Comparison of ENCODE assay signal across 14 cellular contexts in genomic region chr1:93434088-93434487, GRCh38. TPM values are rescaled to one million over a fixed set of nuclear protein-coding genes. Genes with fewer than 3 reads are reported as not detected.
DNase-seq lines count a peak whose midpoint lies in the region; ATAC-seq and TF ChIP-seq lines count a peak whose summit lies in the region.
"Had no signal": no experiment of that assay in that cellular context is flagged by ENCODE, and none has a peak within 500 bp of the region (broad histone marks: within the 10 kb centered on the region; RNA-seq: fewer than 3 reads in every experiment).

No MANE protein-coding gene starts in this region.

- no peak for DNase-seq in activated naive CD8-positive, alpha-beta T cell treated with anti-CD3 and anti-CD28 coated beads, Interleukin-2, amount 50 U/mL, for 24 hours
- no peak for DNase-seq in activated naive CD8-positive, alpha-beta T cell treated with anti-CD3 and anti-CD28 coated beads for 36 hours
- DNase-seq in erythroblast (lab: John Stamatoyannopoulos, UW) (peak; percentile 4 to 29), neuronal stem cell (ENCODE audit: low spot score) (no peak), NCI-H2171 treated with DMSO at 0.1 percent for 48 hours (lab: John Stamatoyannopoulos, UW) (no peak), AG08395 (ENCODE audit: low spot score) (no peak), DMS53 treated with DMSO at 0.1 percent for 48 hours (lab: John Stamatoyannopoulos, UW; ENCODE audit: unreplicated experiment) (no peak)
- DNase-seq: CD8-positive, alpha-beta T cell; DMS 273 treated with DMSO at 0.1 percent for 48 hours; GM23248 had no signal

- peak overlapping the region; percentile 35 for H2BK5ac ChIP-seq in neuronal stem cell (ENCODE audit: low read length)

- no peak overlapping the region for H3K4me3 ChIP-seq in neuronal stem cell (ENCODE audit: low read length in 2 of 2)
- H3K4me3 ChIP-seq: A549; BLaER1 treated with 17β-estradiol and CSF1 and Interleukin-3, amounts not matched to agents 10 nM and 100 nM; GM23248; HAP-1 had no signal

- WGBS in neuronal stem cell (ENCODE audit: extremely low coverage in 2 of 2, insufficient read length in 2 of 2, insufficient replicate concordance in 1 of 2), 2 donors = no CpG with 5 or more reads among the region's 3 CpGs

- no peak overlapping the region for H3K18ac ChIP-seq in neuronal stem cell (ENCODE audit: low read length)

- no peak overlapping the region for H3K4ac ChIP-seq in neuronal stem cell (ENCODE audit: low read length)

- no peak for TF ChIP-seq POLR2A in erythroblast (IDR thresholded peaks at IDR 0.05; ENCODE audit: low read length)

- H2BK120ac ChIP-seq in neuronal stem cell (ENCODE audit: low read depth, low read length) = no peak overlapping the region

- no peak overlapping the region for H3K23ac ChIP-seq in neuronal stem cell (ENCODE audit: low read depth, low read length, poor library complexity)

- no peak overlapping the region for H2BK12ac ChIP-seq in neuronal stem cell (ENCODE audit: low read length)

- no peaks in the 10 kb centered on the region for H3K36me3 ChIP-seq in neuronal stem cell (replicated peaks in 1 of 2; ENCODE audit: control insufficient read depth in 2 of 2, insufficient read depth in 2 of 2, low read length in 2 of 2)
- H3K36me3 ChIP-seq: BLaER1 treated with 17β-estradiol and CSF1 and Interleukin-3, amounts not matched to agents 10 nM and 100 nM; HAP-1 had no signal

- peaks cover 15% of the 10 kb centered on the region for H3K27me3 Mint-ChIP-seq in activated naive CD8-positive, alpha-beta T cell treated with anti-CD3 and anti-CD28 coated beads, Interleukin-2, amount 50 U/mL, for 24 hours
- H3K27me3 Mint-ChIP-seq in activated naive CD8-positive, alpha-beta T cell treated with anti-CD3 and anti-CD28 coated beads for 36 hours = peaks cover 12% of the 10 kb centered on the region

- no peak overlapping the region for H2AK5ac ChIP-seq in neuronal stem cell (ENCODE audit: low read depth, low read length)

- no peaks in the 10 kb centered on the region for H3K27me3 ChIP-seq in neuronal stem cell (ENCODE audit: control insufficient read depth in 3 of 3, insufficient read depth in 3 of 3, low read depth in 1 of 3, low read length in 3 of 3)
- H3K27me3 ChIP-seq: BLaER1 treated with 17β-estradiol and CSF1 and Interleukin-3, amounts not matched to agents 10 nM and 100 nM had no signal

- H3K14ac ChIP-seq in neuronal stem cell (ENCODE audit: low read length) = no peak overlapping the region

- H3K9me3 Mint-ChIP-seq in activated naive CD8-positive, alpha-beta T cell treated with anti-CD3 and anti-CD28 coated beads, Interleukin-2, amount 50 U/mL, for 24 hours = no peaks in the 10 kb centered on the region
- no peaks in the 10 kb centered on the region for H3K9me3 Mint-ChIP-seq in activated naive CD8-positive, alpha-beta T cell treated with anti-CD3 and anti-CD28 coated beads for 36 hours
- H3K9me3 Mint-ChIP-seq: CD8-positive, alpha-beta T cell had no signal

- no peak overlapping the region for H3K9ac ChIP-seq in neuronal stem cell (ENCODE audit: low read depth, low read length, poor library complexity)
- H3K9ac ChIP-seq: BLaER1 treated with 17β-estradiol and CSF1 and Interleukin-3, amounts not matched to agents 10 nM and 100 nM; GM23248 had no signal

- H2AFZ ChIP-seq in neuronal stem cell (ENCODE audit: low read length) = no peak overlapping the region
- H2AFZ ChIP-seq: GM23248 had no signal

- no peaks in the 10 kb centered on the region for H3K4me1 Mint-ChIP-seq in activated naive CD8-positive, alpha-beta T cell treated with anti-CD3 and anti-CD28 coated beads, Interleukin-2, amount 50 U/mL, for 24 hours
- no peaks in the 10 kb centered on the region for H3K4me1 Mint-ChIP-seq in activated naive CD8-positive, alpha-beta T cell treated with anti-CD3 and anti-CD28 coated beads for 36 hours

- no peak overlapping the region for H3K27ac Mint-ChIP-seq in activated naive CD8-positive, alpha-beta T cell treated with anti-CD3 and anti-CD28 coated beads, Interleukin-2, amount 50 U/mL, for 24 hours
- H3K27ac Mint-ChIP-seq in activated naive CD8-positive, alpha-beta T cell treated with anti-CD3 and anti-CD28 coated beads for 36 hours = no peak overlapping the region
- H3K27ac Mint-ChIP-seq: CD8-positive, alpha-beta T cell had no signal

- H3K9me3 ChIP-seq in neuronal stem cell (replicated peaks in 1 of 2; ENCODE audit: control insufficient read depth in 2 of 2, insufficient read depth in 1 of 2, low read depth in 1 of 2, low read length in 2 of 2) = peaks cover 2 to 16% of the 10 kb centered on the region in 2 donors
- H3K9me3 ChIP-seq: A549, HAP-1 had no signal

- no peaks in the 10 kb centered on the region for H3K79me1 ChIP-seq in neuronal stem cell (ENCODE audit: low read depth, low read length)

- no peak overlapping the region for H4K8ac ChIP-seq in neuronal stem cell (ENCODE audit: low read depth, low read length)

- no peaks in the 10 kb centered on the region for H3K36me3 Mint-ChIP-seq in activated naive CD8-positive, alpha-beta T cell treated with anti-CD3 and anti-CD28 coated beads, Interleukin-2, amount 50 U/mL, for 24 hours (ENCODE audit: low read depth)
- H3K36me3 Mint-ChIP-seq in activated naive CD8-positive, alpha-beta T cell treated with anti-CD3 and anti-CD28 coated beads for 36 hours = no peaks in the 10 kb centered on the region
- H3K36me3 Mint-ChIP-seq: CD8-positive, alpha-beta T cell had no signal

- peak; percentile 28 for ATAC-seq in activated naive CD8-positive, alpha-beta T cell treated with anti-CD3 and anti-CD28 coated beads, Interleukin-2, amount 50 U/mL, for 24 hours
- ATAC-seq: CD8-positive, alpha-beta T cell had no signal

- H4K91ac ChIP-seq in neuronal stem cell (ENCODE audit: low read depth, low read length, poor library complexity) = no peak overlapping the region

- no peak overlapping the region for H3K4me3 Mint-ChIP-seq in activated naive CD8-positive, alpha-beta T cell treated with anti-CD3 and anti-CD28 coated beads, Interleukin-2, amount 50 U/mL, for 24 hours
- H3K4me3 Mint-ChIP-seq in activated naive CD8-positive, alpha-beta T cell treated with anti-CD3 and anti-CD28 coated beads for 36 hours = no peak overlapping the region
- H3K4me3 Mint-ChIP-seq: CD8-positive, alpha-beta T cell had no signal

- no peaks in the 10 kb centered on the region for H3K4me1 ChIP-seq in neuronal stem cell (ENCODE audit: control insufficient read depth in 2 of 2, insufficient read depth in 1 of 2, low read depth in 1 of 2, low read length in 2 of 2)
- H3K4me1 ChIP-seq: HAP-1 had no signal

- no peak overlapping the region for H3K4me2 ChIP-seq in neuronal stem cell (ENCODE audit: insufficient read depth, low read length, poor library complexity, severe bottlenecking)
- H3K4me2 ChIP-seq: A549; BLaER1 treated with 17β-estradiol and CSF1 and Interleukin-3, amounts not matched to agents 10 nM and 100 nM had no signal

- H2BK15ac ChIP-seq in neuronal stem cell (ENCODE audit: low read length) = no peak overlapping the region

- no peak overlapping the region for H3K27ac ChIP-seq in neuronal stem cell (replicated peaks; ENCODE audit: low read length)
- H3K27ac ChIP-seq: 22Rv1; A549; BLaER1 treated with 17β-estradiol and CSF1 and Interleukin-3, amounts not matched to agents 10 nM and 100 nM; GM23248 had no signal

RNA-seq across cellular contexts. Expression of gene FNBP1L, which starts 13.8 kb away (rescaled TPM):
- under 1 TPM; 0.14 to 0.45 TPM for total RNA-seq in activated naive CD8-positive, alpha-beta T cell treated with anti-CD3 and anti-CD28 coated beads for 36 hours
- 58.8 TPM for polyA plus RNA-seq in neuronal stem cell (2013, experiment 1 of 2)
- 59.7 TPM for polyA plus RNA-seq in neuronal stem cell (2013, experiment 2 of 2)

Comparison
In these comparisons a context has a peak if more than half of its experiments do, and no peak if none do; other contexts are left out.
1. DNase-seq: peak in erythroblast (2 of 2); none in activated naive CD8-positive, alpha-beta T cell treated with anti-CD3 and anti-CD28 coated beads, Interleukin-2, amount 50 U/mL, for 24 hours (single experiment), activated naive CD8-positive, alpha-beta T cell treated with anti-CD3 and anti-CD28 coated beads for 36 hours (single experiment), neuronal stem cell (single experiment), NCI-H2171 treated with DMSO at 0.1 percent for 48 hours (single experiment), AG08395 (single experiment) and DMS53 treated with DMSO at 0.1 percent for 48 hours (single experiment).